15 cellular contexts compared by ENCODE assay signal in the genomic region with DNA sequence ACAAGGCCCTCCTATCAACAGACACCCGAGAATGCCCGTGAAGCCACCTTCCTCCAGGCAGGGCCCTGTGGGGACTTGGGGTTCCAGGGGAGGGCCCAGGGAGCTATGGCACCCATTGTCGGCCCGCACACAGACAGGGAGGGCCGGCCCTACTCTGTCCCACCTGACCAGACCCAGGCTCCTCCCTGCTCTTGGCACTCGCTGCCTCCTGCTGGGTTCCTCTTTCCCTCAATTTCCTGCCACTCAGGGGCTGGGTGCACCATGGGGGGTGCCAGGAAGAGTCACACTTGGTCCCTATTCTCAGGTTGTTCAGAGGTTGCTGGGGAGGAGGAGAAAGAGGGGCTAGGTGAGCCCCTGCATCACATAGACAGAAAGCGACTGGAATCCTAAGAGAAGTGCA. TPM values are rescaled to one million over a fixed set of nuclear protein-coding genes. Genes with fewer than 3 reads are reported as not detected.
"Had no signal": no experiment of that assay in that cellular context is flagged by ENCODE, and none has a peak within 500 bp of the region (broad histone marks: within the 10 kb centered on the region; RNA-seq: fewer than 3 reads in every experiment).

No MANE protein-coding gene starts in this region.

- H3K36me3 Mint-ChIP-seq: activated CD4-positive, alpha-beta memory T cell treated with anti-CD3 and anti-CD28 coated beads for 36 hours; activated naive CD4-positive, alpha-beta T cell treated with anti-CD3 and anti-CD28 coated beads, Interleukin-2, amount 50 U/mL, for 72 hours; naive B cell; neural progenitor cell; stimulated activated effector memory CD8-positive, alpha-beta T cell treated with anti-CD3 and anti-CD28 coated beads, Interleukin-12 subunit alpha, Interleukin-12 subunit beta, amount 100 ng/mL, for 72 hours had no signal

- H3K4me3 Mint-ChIP-seq: activated CD4-positive, alpha-beta memory T cell treated with anti-CD3 and anti-CD28 coated beads for 36 hours; activated T-cell treated with anti-CD3 and anti-CD28 coated beads, Interleukin-2, amount 50 U/mL, for 4 hours; naive B cell; neural progenitor cell; stimulated activated effector memory CD8-positive, alpha-beta T cell treated with anti-CD3 and anti-CD28 coated beads, Interleukin-12 subunit alpha, Interleukin-12 subunit beta, amount 100 ng/mL, for 72 hours had no signal

- H3K9me3 ChIP-seq: colonic mucosa, tibial nerve, uterus had no signal

- H3K27me3 Mint-ChIP-seq: activated CD4-positive, alpha-beta memory T cell treated with anti-CD3 and anti-CD28 coated beads for 36 hours had no signal

- ATAC-seq: activated naive CD4-positive, alpha-beta T cell treated with anti-CD3 and anti-CD28 coated beads, Interleukin-2, amount 50 U/mL, for 72 hours; activated T-cell treated with anti-CD3 and anti-CD28 coated beads, Interleukin-2, amount 50 U/mL, for 4 hours; esophagus mucosa; stimulated activated effector memory CD8-positive, alpha-beta T cell treated with anti-CD3 and anti-CD28 coated beads, Interleukin-12 subunit alpha, Interleukin-12 subunit beta, amount 100 ng/mL, for 72 hours had no signal

- H3K36me3 ChIP-seq: colonic mucosa, neural progenitor cell, tibial nerve, uterus had no signal

- H3K9me3 Mint-ChIP-seq: activated CD4-positive, alpha-beta memory T cell treated with anti-CD3 and anti-CD28 coated beads for 36 hours; activated naive CD4-positive, alpha-beta T cell treated with anti-CD3 and anti-CD28 coated beads, Interleukin-2, amount 50 U/mL, for 72 hours; activated T-cell treated with anti-CD3 and anti-CD28 coated beads, Interleukin-2, amount 50 U/mL, for 4 hours; naive B cell; neural progenitor cell; stimulated activated effector memory CD8-positive, alpha-beta T cell treated with anti-CD3 and anti-CD28 coated beads, Interleukin-12 subunit alpha, Interleukin-12 subunit beta, amount 100 ng/mL, for 72 hours had no signal

- H3K4me1 ChIP-seq: colonic mucosa, neural progenitor cell, parathyroid adenoma, uterus had no signal

- H3K27ac Mint-ChIP-seq: activated CD4-positive, alpha-beta memory T cell treated with anti-CD3 and anti-CD28 coated beads for 36 hours; activated naive CD4-positive, alpha-beta T cell treated with anti-CD3 and anti-CD28 coated beads, Interleukin-2, amount 50 U/mL, for 72 hours; neural progenitor cell; stimulated activated effector memory CD8-positive, alpha-beta T cell treated with anti-CD3 and anti-CD28 coated beads, Interleukin-12 subunit alpha, Interleukin-12 subunit beta, amount 100 ng/mL, for 72 hours had no signal

- DNase-seq: activated CD4-positive, alpha-beta memory T cell treated with anti-CD3 and anti-CD28 coated beads for 36 hours; activated CD4-positive, alpha-beta T cell treated with anti-CD3 and anti-CD28 coated beads for 1 hour; activated gamma-delta T cell; activated T-cell treated with anti-CD3 and anti-CD28 coated beads, Interleukin-2, amount 50 U/mL, for 4 hours; caudate nucleus; colonic mucosa; mammary epithelial cell; naive B cell; uterus had no signal

- H3K27ac ChIP-seq: colonic mucosa, neural progenitor cell, parathyroid adenoma, uterus had no signal

- H3K4me3 ChIP-seq: colonic mucosa, neural progenitor cell, tibial nerve, uterus had no signal

- H3K27me3 ChIP-seq: colonic mucosa, tibial nerve, uterus had no signal

RNA-seq across cellular contexts. Expression of gene BMP8B, which starts 9.5 kb away (rescaled TPM):
- total RNA-seq: mammary epithelial cell had no signal
